Comparison of ENCODE assay signal across 9 cellular contexts in the genomic region with DNA sequence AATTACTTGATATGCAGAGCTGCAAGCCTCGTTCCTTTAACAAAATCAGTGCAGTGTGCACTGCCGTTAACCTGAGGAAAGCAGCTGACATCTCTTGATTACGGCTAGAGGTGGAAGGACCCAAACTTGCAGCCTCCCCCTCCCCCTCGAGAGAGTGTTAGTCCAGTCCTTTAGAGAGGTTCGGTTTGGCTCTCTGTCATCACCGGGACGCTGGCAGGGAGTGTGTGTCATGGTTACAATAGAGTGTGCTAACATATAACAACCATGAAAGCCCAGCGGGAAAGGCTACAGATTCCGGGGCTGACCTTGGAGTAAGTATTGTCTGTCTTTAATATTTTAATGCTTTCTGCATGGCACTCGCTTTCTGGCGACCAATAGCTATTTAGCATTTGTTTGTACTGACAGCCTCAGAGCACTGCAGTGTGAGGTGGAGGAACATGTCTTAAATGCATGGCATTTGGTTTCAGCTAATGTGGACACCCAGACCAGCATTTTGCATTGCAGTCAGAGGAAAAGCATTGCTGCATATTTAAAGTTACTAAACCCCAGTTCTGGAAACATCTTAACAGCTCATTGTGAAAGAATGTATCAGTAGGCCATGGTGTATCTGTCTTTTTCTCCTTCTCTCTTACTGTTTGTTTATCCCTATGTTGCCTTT.
A peak's percentile ranks its signal among the peaks of the same experiment; 100 is the strongest.
DNase-seq lines count a peak whose midpoint lies in the region; ATAC-seq and TF ChIP-seq lines count a peak whose summit lies in the region.
"Had no signal": no experiment of that assay in that cellular context is flagged by ENCODE, and none has a peak within 500 bp of the region (broad histone marks: within the 10 kb centered on the region; RNA-seq: fewer than 3 reads in every experiment).

No MANE protein-coding gene starts in this region.

- no peaks in the 10 kb centered on the region for H3K9me3 Mint-ChIP-seq in naive thymus-derived CD4-positive, alpha-beta T cell

- no peak for TF ChIP-seq CTCF in WI38 (IDR thresholded peaks at IDR 0.05; ENCODE audit: low read depth, low read length)

- H3K4me3 ChIP-seq in WI38 (ENCODE audit: low read depth, low read length), result peak overlapping the region; percentile 61
- H3K4me3 ChIP-seq in naive thymus-derived CD4-positive, alpha-beta T cell (ENCODE audit: low read length), result no peak overlapping the region

- no peak overlapping the region for H3K4me3 Mint-ChIP-seq in naive thymus-derived CD4-positive, alpha-beta T cell

- DNase-seq in EH (ENCODE audit: low read depth) (peak; percentile 90), left ventricle myocardium superior (peak; percentile 56), posterior vena cava (ENCODE audit: low spot score) (peak; percentile 82), SKM-1 treated with dmso at 0.1 percent for 144 hours (lab: John Stamatoyannopoulos, UW; ENCODE audit: unreplicated experiment) (no peak)
- no peak for DNase-seq in activated CD8-positive, alpha-beta memory T cell treated with anti-CD3 and anti-CD28 coated beads for 24 hours
- DNase-seq in naive thymus-derived CD4-positive, alpha-beta T cell, result no peak
- DNase-seq: effector memory CD4-positive, alpha-beta T cell had no signal

- no peaks in the 10 kb centered on the region for H3K36me3 ChIP-seq in naive thymus-derived CD4-positive, alpha-beta T cell (ENCODE audit: control insufficient read depth in 2 of 3, insufficient read depth in 3 of 3, low read length in 3 of 3)

- no peaks in the 10 kb centered on the region for H3K4me1 ChIP-seq in naive thymus-derived CD4-positive, alpha-beta T cell (ENCODE audit: control insufficient read depth in 2 of 2, insufficient read depth in 2 of 2, low read length in 2 of 2)

- H3K27ac Mint-ChIP-seq in naive thymus-derived CD4-positive, alpha-beta T cell, result no peak overlapping the region

- H3K27me3 Mint-ChIP-seq in naive thymus-derived CD4-positive, alpha-beta T cell, result peaks cover 0 to 12% (median 4%) of the 10 kb centered on the region in 5 donors

- POLR2A ChIA-PET in naive thymus-derived CD4-positive, alpha-beta T cell (lab: Charles Lee), result no interaction called here

- H3K4me1 Mint-ChIP-seq in naive thymus-derived CD4-positive, alpha-beta T cell, result no peaks in the 10 kb centered on the region

- H3K36me3 Mint-ChIP-seq in naive thymus-derived CD4-positive, alpha-beta T cell, result no peaks in the 10 kb centered on the region

- intact Hi-C loops in left ventricle myocardium superior (cut with micrococcal nuclease) (no loop called here), posterior vena cava (cut with DNase I) (no loop called here)
- intact Hi-C loops in naive thymus-derived CD4-positive, alpha-beta T cell (cut with micrococcal nuclease), result no loop called here

- H3K27ac ChIP-seq in naive thymus-derived CD4-positive, alpha-beta T cell (ENCODE audit: low read depth, low read length), result no peak overlapping the region

- no peaks in the 10 kb centered on the region for H3K9me3 ChIP-seq in naive thymus-derived CD4-positive, alpha-beta T cell (ENCODE audit: control insufficient read depth in 2 of 3, low read length in 3 of 3)

- no peaks in the 10 kb centered on the region for H3K27me3 ChIP-seq in naive thymus-derived CD4-positive, alpha-beta T cell (ENCODE audit: control insufficient read depth in 2 of 2, insufficient read depth in 2 of 2, low read length in 2 of 2)

- CTCF ChIA-PET in naive thymus-derived CD4-positive, alpha-beta T cell (lab: Charles Lee), result no interaction called here

- peak; percentile 73 for ATAC-seq in left ventricle myocardium superior
- no peak for ATAC-seq in GM19328 (IDR thresholded peaks at IDR 0.05; ENCODE audit: unreplicated experiment)
- ATAC-seq in naive thymus-derived CD4-positive, alpha-beta T cell, result no peak

Comparison
In these comparisons a context has a peak if more than half of its experiments do, and no peak if none do; other contexts are left out.
1. DNase-seq: peak in EH (single experiment), left ventricle myocardium superior (single experiment) and posterior vena cava (single experiment); none in SKM-1 treated with dmso at 0.1 percent for 144 hours (single experiment), activated CD8-positive, alpha-beta memory T cell treated with anti-CD3 and anti-CD28 coated beads for 24 hours (single experiment) and naive thymus-derived CD4-positive, alpha-beta T cell (0 of 9).